ENCODE assay signal across 11 cellular contexts in genomic region chr6:127547909-127548649, GRCh38. TPM values are rescaled to one million over a fixed set of nuclear protein-coding genes. Genes with fewer than 3 reads are reported as not detected.
A peak's percentile ranks its signal among the peaks of the same experiment; 100 is the strongest.
DNase-seq lines count a peak whose midpoint lies in the region; ATAC-seq, FAIRE-seq and TF ChIP-seq lines count a peak whose summit lies in the region.
"Had no signal": no experiment of that assay in that cellular context is flagged by ENCODE, and none has a peak within 500 bp of the region (broad histone marks: within the 10 kb centered on the region; RNA-seq: fewer than 3 reads in every experiment).

No MANE protein-coding gene starts in this region.

- DNase-seq in AG20443 (ENCODE audit: low spot score) (peak; percentile 25), HTR-8/SVneo (ENCODE audit: insufficient read length, low spot score) (peak; percentile 7), left kidney (ENCODE audit: low read depth, low spot score) (peak; percentile 12), GDM1 (lab: John Stamatoyannopoulos, UW) (no peak), erythroblast (lab: John Stamatoyannopoulos, UW) (no peak), upper lobe of left lung (no peak)

- no peak overlapping the region for H3K4me3 ChIP-seq in upper lobe of left lung
- H3K4me3 ChIP-seq: breast epithelium, mucosa of descending colon had no signal

- H3K27me3 ChIP-seq in upper lobe of left lung, result no peaks in the 10 kb centered on the region
- H3K27me3 ChIP-seq: breast epithelium had no signal

- no peak overlapping the region for H3K27ac ChIP-seq in VCaP
- H3K27ac ChIP-seq in upper lobe of left lung, result no peak overlapping the region
- H3K27ac ChIP-seq: breast epithelium had no signal

- 54 to 59% methylated on average over 2 of the region's 2 CpGs for WGBS in upper lobe of left lung, 2 donors

- TF ChIP-seq POLR2A in erythroblast (IDR thresholded peaks at IDR 0.05; ENCODE audit: low read length), result no peak
- TF ChIP-seq POLR2A in upper lobe of left lung (IDR thresholded peaks at IDR 0.05), result no peak

- TF ChIP-seq CTCF in VCaP (conservative IDR thresholded peaks at IDR 0.05) (peak; percentile 56), upper lobe of left lung (IDR thresholded peaks at IDR 0.05) (no peak)

- H3K36me3 ChIP-seq in upper lobe of left lung, result no peaks in the 10 kb centered on the region
- H3K36me3 ChIP-seq: breast epithelium had no signal

- ATAC-seq in GM18511 (IDR thresholded peaks at IDR 0.05; ENCODE audit: unreplicated experiment) (no peak), upper lobe of left lung (ENCODE audit: low FRiP score in 2 of 2) (no peak)
- ATAC-seq: mucosa of descending colon had no signal

- H3K9me3 ChIP-seq in upper lobe of left lung, result no peaks in the 10 kb centered on the region
- H3K9me3 ChIP-seq: breast epithelium, mucosa of descending colon had no signal

- no peaks in the 10 kb centered on the region for H3K4me1 ChIP-seq in upper lobe of left lung
- H3K4me1 ChIP-seq: breast epithelium had no signal

- no peak for TF ChIP-seq EP300 in upper lobe of left lung (IDR thresholded peaks at IDR 0.05)

- FAIRE-seq in HTR-8/SVneo (lab: Jason Lieb, UNC), result no peak
- FAIRE-seq: H54 had no signal

RNA-seq across cellular contexts. Expression of gene C6orf58, which starts 28.9 kb away (rescaled TPM):
- total RNA-seq in upper lobe of left lung, result not detected
- total RNA-seq: mucosa of descending colon had no signal

Comparison
In these comparisons a context has a peak if more than half of its experiments do, and no peak if none do; other contexts are left out.
1. DNase-seq: peak in AG20443 (single experiment), HTR-8/SVneo (single experiment) and left kidney (single experiment); none in GDM1 (single experiment), erythroblast (0 of 2) and upper lobe of left lung (0 of 2).